Comparison of ENCODE assay signal across 34 cellular contexts in the genomic region with DNA sequence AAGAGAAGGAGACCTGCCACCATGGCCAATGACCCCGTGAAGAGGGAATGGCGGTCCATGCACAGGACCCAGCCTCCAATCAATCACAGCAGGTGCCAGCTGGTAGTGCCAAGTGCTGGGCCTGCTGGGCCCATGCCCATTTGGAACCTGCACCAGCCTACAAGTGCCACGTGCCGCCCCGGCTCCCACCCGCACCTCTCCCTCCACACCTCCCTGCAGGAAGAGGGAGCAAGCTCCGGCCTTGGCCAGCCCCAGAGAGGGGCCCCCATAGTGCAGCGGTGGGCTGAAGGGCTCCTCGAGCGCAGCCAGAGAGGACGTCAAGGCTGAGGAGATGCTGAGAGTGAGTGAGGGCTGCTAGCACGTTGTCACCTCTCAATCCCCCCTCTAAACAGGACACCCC. TPM values are rescaled to one million over a fixed set of nuclear protein-coding genes. Genes with fewer than 3 reads are reported as not detected.
DNase-seq lines count a peak whose midpoint lies in the region; FAIRE-seq and TF ChIP-seq lines count a peak whose summit lies in the region.
"Had no signal": no experiment of that assay in that cellular context is flagged by ENCODE, and none has a peak within 500 bp of the region (broad histone marks: within the 10 kb centered on the region; RNA-seq: fewer than 3 reads in every experiment).

No MANE protein-coding gene starts in this region.

- no peak overlapping the region for H3K27ac Mint-ChIP-seq in chondrocyte (ENCODE audit: unreplicated experiment)
- H3K27ac Mint-ChIP-seq: B cell; CD4-positive, alpha-beta memory T cell; CD4-positive, alpha-beta T cell; CD4-positive, CD25-positive, alpha-beta regulatory T cell; CD8-positive, alpha-beta memory T cell; CD8-positive, alpha-beta T cell had no signal

- no peaks in the 10 kb centered on the region for H3K4me1 ChIP-seq in esophagus muscularis mucosa
- H3K4me1 ChIP-seq in suprapubic skin: no peaks in the 10 kb centered on the region
- H3K4me1 ChIP-seq: A549, BE2C, Caco-2 had no signal

- H3K36me3 ChIP-seq in esophagus muscularis mucosa: no peaks in the 10 kb centered on the region
- H3K36me3 ChIP-seq in suprapubic skin: no peaks in the 10 kb centered on the region
- H3K36me3 ChIP-seq: BE2C; BLaER1; BLaER1 treated with 17β-estradiol and CSF1 and Interleukin-3, amounts not matched to agents 10 nM and 100 nM had no signal

- intact Hi-C loops in esophagus muscularis mucosa (cut with DNase I): no loop called here

- H3K27me3 ChIP-seq in esophagus muscularis mucosa (no peaks in the 10 kb centered on the region), suprapubic skin (no peaks in the 10 kb centered on the region)
- H3K27me3 ChIP-seq: BE2C; BLaER1; BLaER1 treated with 17β-estradiol and CSF1 and Interleukin-3, amounts not matched to agents 10 nM and 100 nM had no signal

- H3K9me3 ChIP-seq in esophagus muscularis mucosa: peaks cover 0 to 25% (median 15%) of the 10 kb centered on the region in 4 donors
- no peaks in the 10 kb centered on the region for H3K9me3 ChIP-seq in suprapubic skin
- H3K9me3 ChIP-seq: A549, BE2C had no signal

- peaks cover 4% of the 10 kb centered on the region for H3K36me3 Mint-ChIP-seq in chondrocyte (ENCODE audit: low read depth)
- H3K36me3 Mint-ChIP-seq: CD14-positive monocyte; CD8-positive, alpha-beta T cell had no signal

- TF ChIP-seq EP300 in esophagus muscularis mucosa (IDR thresholded peaks at IDR 0.05) (no peak), suprapubic skin (IDR thresholded peaks at IDR 0.05) (no peak)

- no peak for TF ChIP-seq POLR2A in esophagus muscularis mucosa (IDR thresholded peaks at IDR 0.05; ENCODE audit: low read depth)
- TF ChIP-seq POLR2A in suprapubic skin (IDR thresholded peaks at IDR 0.05): no peak

- 88% methylated on average over 8 of the region's 12 CpGs for WGBS in esophagus muscularis mucosa
- 95% methylated on average over 5 of the region's 12 CpGs for WGBS in suprapubic skin

- peaks cover 25% of the 10 kb centered on the region for H3K9me3 Mint-ChIP-seq in chondrocyte (ENCODE audit: low read depth)

- H3K4me3 ChIP-seq in esophagus muscularis mucosa: no peak overlapping the region
- H3K4me3 ChIP-seq in suprapubic skin: no peak overlapping the region
- H3K4me3 ChIP-seq: A549; BLaER1; BLaER1 treated with 17β-estradiol and CSF1 and Interleukin-3, amounts not matched to agents 10 nM and 100 nM had no signal

- peaks cover 6% of the 10 kb centered on the region for H3K4me1 Mint-ChIP-seq in chondrocyte (ENCODE audit: low read depth)
- H3K4me1 Mint-ChIP-seq: B cell; CD14-positive monocyte; CD4-positive, CD25-positive, alpha-beta regulatory T cell; CD8-positive, alpha-beta memory T cell had no signal

- H3K27ac ChIP-seq in esophagus muscularis mucosa (replicated peaks in 1 of 4) (no peak overlapping the region), suprapubic skin (no peak overlapping the region)
- H3K27ac ChIP-seq: 22Rv1; A549; BLaER1; BLaER1 treated with 17β-estradiol and CSF1 and Interleukin-3, amounts not matched to agents 10 nM and 100 nM; C4-2B had no signal

- FAIRE-seq in HTR-8/SVneo (lab: Jason Lieb, UNC): peak; percentile 31
- FAIRE-seq: A204.1, A549, D721Med had no signal

- TF ChIP-seq CTCF in chondrocyte (IDR thresholded peaks at IDR 0.05) (no peak), esophagus muscularis mucosa (IDR thresholded peaks at IDR 0.05) (no peak), suprapubic skin (IDR thresholded peaks at IDR 0.05) (no peak)

- DNase-seq in HTR-8/SVneo (ENCODE audit: insufficient read length, low spot score) (no peak), chondrocyte (ENCODE audit: low spot score) (peak; percentile 79), esophagus muscularis mucosa (ENCODE audit: extremely low spot score) (peak; percentile 66), NCI-H128 (lab: John Stamatoyannopoulos, UW; ENCODE audit: unreplicated experiment) (no peak), COR-L47 (lab: John Stamatoyannopoulos, UW) (no peak), suprapubic skin (ENCODE audit: low spot score in 2 of 2) (no peak)
- DNase-seq: 8988T; ACHN; AML-193; BE2C; C1 segment of cervical spinal cord; Caco-2; Calu3; CD4-positive, alpha-beta memory T cell; CD4-positive, alpha-beta T cell; CD4-positive, CD25-positive, alpha-beta regulatory T cell; CD8-positive, alpha-beta memory T cell; CD8-positive, alpha-beta T cell; DMS 273 treated with DMSO at 0.1 percent for 48 hours; DMS153; DMS53; DMS79; DMS79 treated with DMSO at 0.1 percent for 48 hours; DND-41; EL had no signal

- H3K4me3 Mint-ChIP-seq in chondrocyte (ENCODE audit: unreplicated experiment): no peak overlapping the region
- H3K4me3 Mint-ChIP-seq: B cell; CD14-positive monocyte; CD4-positive, alpha-beta memory T cell; CD4-positive, alpha-beta T cell; CD4-positive, CD25-positive, alpha-beta regulatory T cell; CD8-positive, alpha-beta memory T cell; CD8-positive, alpha-beta T cell had no signal

- H3K27me3 Mint-ChIP-seq in chondrocyte (ENCODE audit: low read depth): no peaks in the 10 kb centered on the region

RNA-seq across cellular contexts. Expression of a gene that starts 37.8 kb away (rescaled TPM):
- 255 to 315 TPM (median 261 TPM) in 3 replicates for total RNA-seq in chondrocyte
- total RNA-seq in esophagus muscularis mucosa: 1 to 10 TPM in 2 of 4 donors, under 1 TPM in 2; 0.65 to 2.1 (median 1.5) TPM
- total RNA-seq in suprapubic skin: 10 to 100 TPM in 1 of 4 donors, 1 to 10 TPM in 3; 6.1 to 10.1 (median 8.1) TPM
- total RNA-seq: B cell; CD4-positive, alpha-beta T cell; CD8-positive, alpha-beta memory T cell; CD8-positive, alpha-beta T cell had no signal

Comparison
In these comparisons a context has a peak if more than half of its experiments do, and no peak if none do; other contexts are left out.
1. DNase-seq: peak in chondrocyte (single experiment) and esophagus muscularis mucosa (single experiment); none in HTR-8/SVneo (single experiment), NCI-H128 (single experiment), COR-L47 (single experiment) and suprapubic skin (0 of 2).
2. RNA of a gene that starts 37.8 kb away (total RNA-seq): 255 to 315 TPM in chondrocyte; 6.1 to 10.1 TPM in suprapubic skin and 0.65 to 2.1 TPM in esophagus muscularis mucosa; every median in the first group is over 10 times any median in the second.